Comparison of ENCODE assay signal across 1 cellular context in genomic region chr11:134253189-134253993, GRCh38.
TF ChIP-seq lines count a peak whose summit lies in the region.

Gene ACAD8, plus strand, starts transcription at chr11:134253568. Its CDS starts 33 bp downstream, at chr11:134253601.
Gene THYN1, minus strand, starts transcription at chr11:134253352. Its CDS starts 470 bp downstream, at chr11:134252882.

TF ChIP-seq in K562, 482 proteins besides CTCF, POLR2A, EP300 and RAD21 (continued from another document and continues in another):
- TF ChIP-seq ZBTB40 (IDR thresholded peaks at IDR 0.05): no peak
- no peak for TF ChIP-seq ZBTB40 (CRISPR knock-in tag; IDR thresholded peaks at IDR 0.05)
- no peak for TF ChIP-seq ZNF140 (CRISPR knock-in tag; IDR thresholded peaks at IDR 0.05)
- no peak for TF ChIP-seq ZBTB26 (CRISPR knock-in tag; IDR thresholded peaks at IDR 0.05)
- peak; percentile 86 for TF ChIP-seq ZBTB17 (CRISPR knock-in tag; IDR thresholded peaks at IDR 0.05)
- no peak for TF ChIP-seq ZNF324 (CRISPR knock-in tag; IDR thresholded peaks at IDR 0.05)
- no peak for TF ChIP-seq BCL6 (CRISPR knock-in tag; IDR thresholded peaks at IDR 0.05)
- peak; percentile 89 for TF ChIP-seq ZBTB7A (IDR thresholded peaks at IDR 0.05; ENCODE audit: borderline replicate concordance, control insufficient read depth, low read depth, low read length)
- peak; percentile 21; the same call in 1 of the 2 replicates for TF ChIP-seq NFIC (IDR thresholded peaks at IDR 0.05)
- TF ChIP-seq TBP (optimal IDR thresholded peaks at IDR 0.05; ENCODE audit: low read depth, low read length): peak; percentile 58
- TF ChIP-seq AFF4 (CRISPR knock-in tag; IDR thresholded peaks at IDR 0.05): no peak
- TF ChIP-seq KLF10 (CRISPR knock-in tag; IDR thresholded peaks at IDR 0.05): no peak
- no peak for TF ChIP-seq IRF9 (tag; IDR thresholded peaks at IDR 0.05)
- TF ChIP-seq JUND (IDR thresholded peaks at IDR 0.05; ENCODE audit: borderline replicate concordance, low read depth, low read length): peak; percentile 40; the same call in 1 of the 2 replicates
- TF ChIP-seq JUND (tag; IDR thresholded peaks at IDR 0.05; ENCODE audit: borderline replicate concordance, low read depth, low read length): no peak
- TF ChIP-seq ZNF785 (CRISPR knock-in tag; IDR thresholded peaks at IDR 0.05): no peak
- no peak for TF ChIP-seq HOXB6 (CRISPR knock-in tag; IDR thresholded peaks at IDR 0.05; ENCODE audit: borderline replicate concordance)
- 0 out of 2 replicates have a peak, but pooled peaks have one; percentile 28 for TF ChIP-seq NKRF (IDR thresholded peaks at IDR 0.05; ENCODE audit: borderline replicate concordance)
- no peak for TF ChIP-seq SREBF1 (IDR thresholded peaks at IDR 0.05; ENCODE audit: borderline replicate concordance, low read depth, low read length)
- TF ChIP-seq KAT7 (CRISPR knock-in tag; IDR thresholded peaks at IDR 0.05; ENCODE audit: borderline replicate concordance): no peak
- peak; percentile 86 for TF ChIP-seq HNRNPLL (IDR thresholded peaks at IDR 0.05; ENCODE audit: low read depth, low read length, poor library complexity, severe bottlenecking)
- peak in 1 of 3 experiments; percentile 30 for TF ChIP-seq YY1 (IDR thresholded peaks at IDR 0.05; ENCODE audit: borderline replicate concordance in 1 of 3, control insufficient read depth in 1 of 3, extremely low read depth in 1 of 3, insufficient read depth in 3 of 3, insufficient read length in 1 of 3, insufficient replicate concordance in 2 of 3, low read depth in 1 of 3, low read length in 2 of 3)
- peak; percentile 71; the same call in 1 of the 2 replicates for TF ChIP-seq TFAP4 (CRISPR knock-in tag; IDR thresholded peaks at IDR 0.05; ENCODE audit: borderline replicate concordance)
- TF ChIP-seq CHAMP1 (IDR thresholded peaks at IDR 0.05): no peak
- TF ChIP-seq GABPA (tag; conservative IDR thresholded peaks at IDR 0.05; ENCODE audit: low read depth): peak; percentile 48; the same call in 1 of the 2 replicates
- no peak for TF ChIP-seq NFXL1 (CRISPR knock-in tag; IDR thresholded peaks at IDR 0.05)
- TF ChIP-seq PTRF (tag; IDR thresholded peaks at IDR 0.05): no peak
- peak; percentile 86 for TF ChIP-seq CREB3L1 (IDR thresholded peaks at IDR 0.05; ENCODE audit: borderline replicate concordance, low read depth)
- peak; percentile 42; the same call in 1 of the 2 replicates for TF ChIP-seq POLR2AphosphoS5 (IDR thresholded peaks at IDR 0.05; ENCODE audit: control insufficient read depth, insufficient read depth, low read depth, low read length)
- no peak for TF ChIP-seq KAT2B (IDR thresholded peaks at IDR 0.05; ENCODE audit: low read depth, low read length)
- no peak for TF ChIP-seq TEAD2 (tag; IDR thresholded peaks at IDR 0.05)
- TF ChIP-seq ZNF282 (CRISPR knock-in tag; IDR thresholded peaks at IDR 0.05): no peak
- no peak for TF ChIP-seq FOXK1 (CRISPR knock-in tag; IDR thresholded peaks at IDR 0.05; ENCODE audit: borderline replicate concordance)
- TF ChIP-seq RUNX1 (IDR thresholded peaks at IDR 0.05; ENCODE audit: low read depth): no peak
- no peak for TF ChIP-seq ZNF507 (tag; conservative IDR thresholded peaks at IDR 0.05)
- TF ChIP-seq NFRKB (IDR thresholded peaks at IDR 0.05; ENCODE audit: low read depth): no peak
- no peak for TF ChIP-seq ZC3H11A (IDR thresholded peaks at IDR 0.05; ENCODE audit: low read depth, low read length)
- TF ChIP-seq YBX1 (IDR thresholded peaks at IDR 0.05): no peak
